ENCODE assay signal across 10 cellular contexts in the genomic region with DNA sequence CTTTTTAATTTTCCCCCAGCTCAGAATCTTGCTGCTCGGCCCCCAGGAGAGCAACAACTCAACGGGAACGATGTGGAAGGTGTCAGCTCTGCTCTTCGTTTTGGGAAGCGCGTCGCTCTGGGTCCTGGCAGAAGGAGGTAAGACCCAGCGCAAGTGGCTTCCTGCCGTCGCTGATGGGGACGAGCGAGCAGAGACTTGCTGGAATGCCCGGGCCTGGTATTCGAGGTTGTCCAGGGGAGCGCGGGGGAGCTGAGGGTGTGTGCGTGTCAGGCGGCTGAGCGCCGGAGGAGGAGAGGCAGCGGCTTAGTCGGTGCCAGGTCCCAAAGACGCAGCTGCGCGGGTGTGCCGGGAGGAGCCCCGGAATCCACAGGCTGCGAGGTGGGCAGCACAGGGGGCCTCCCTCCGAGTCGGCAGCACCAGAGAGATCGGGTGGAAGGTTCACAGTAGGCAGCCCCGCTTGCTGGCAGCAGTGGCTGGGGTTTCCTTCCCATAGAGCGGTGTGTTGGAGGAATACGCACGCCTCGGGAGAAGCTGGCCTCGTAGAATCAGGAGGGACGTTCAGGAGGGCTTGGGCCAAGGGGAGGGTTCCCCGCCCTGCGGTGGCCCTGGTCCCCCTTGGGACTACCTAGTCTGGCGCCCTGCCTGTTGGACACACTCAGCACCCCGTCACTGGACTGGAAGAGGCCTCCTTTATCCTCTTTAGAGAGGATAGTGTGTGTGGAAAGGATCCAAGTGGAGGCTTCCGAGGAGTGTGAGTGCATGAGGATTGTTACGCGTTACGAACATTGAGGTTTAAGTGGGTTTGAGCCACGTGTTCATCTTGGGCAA. TPM values are rescaled to one million over a fixed set of nuclear protein-coding genes. Genes with fewer than 3 reads are reported as not detected.
DNase-seq lines count a peak whose midpoint lies in the region; ATAC-seq and TF ChIP-seq lines count a peak whose summit lies in the region.
"Had no signal": no experiment of that assay in that cellular context is flagged by ENCODE, and none has a peak within 500 bp of the region (broad histone marks: within the 10 kb centered on the region; RNA-seq: fewer than 3 reads in every experiment).

No MANE protein-coding gene starts in this region.

- no peak for TF ChIP-seq CTCF in ascending aorta (IDR thresholded peaks at IDR 0.05)
- TF ChIP-seq CTCF in hepatocyte (IDR thresholded peaks at IDR 0.05; ENCODE audit: poor library complexity): no peak
- no peak for TF ChIP-seq CTCF in prostate gland (IDR thresholded peaks at IDR 0.05)

- H3K4me1 ChIP-seq in ascending aorta (no peaks in the 10 kb centered on the region), hepatocyte (ENCODE audit: insufficient read depth) (peaks cover 3% of the 10 kb centered on the region), prostate gland (replicated peaks) (no peaks in the 10 kb centered on the region)

- no peaks in the 10 kb centered on the region for H3K9me2 ChIP-seq in hepatocyte (replicated peaks; ENCODE audit: insufficient read depth)

- H3K4me3 ChIP-seq in ascending aorta (peak overlapping the region; percentile 31 to 55), hepatocyte (peak overlapping the region; percentile 53), prostate gland (peak overlapping the region; percentile 35 to 36)

- WGBS in hepatocyte (ENCODE audit: low lambda C conversion rate, missing lambda C conversion rate): 12% methylated on average over 47 of the region's 47 CpGs
- WGBS in prostate gland: 7% methylated on average over 45 of the region's 47 CpGs

- H3K36me3 ChIP-seq in ascending aorta: no peaks in the 10 kb centered on the region
- H3K36me3 ChIP-seq in hepatocyte (replicated peaks; ENCODE audit: insufficient read depth, low read depth): no peaks in the 10 kb centered on the region
- H3K36me3 ChIP-seq in prostate gland: no peaks in the 10 kb centered on the region

- intact Hi-C loops in ascending aorta (cut with DNase I): no loop called here
- intact Hi-C loops in prostate gland (cut with DNase I): loop anchor here (5.0 kb wide), 2 partner anchors 33 to 42 kb away; no protein-coding TSS in a partner anchor

- H3K27ac ChIP-seq in ascending aorta (peak overlapping the region in 1 of 2 donors; percentile 57), hepatocyte (peak overlapping the region; percentile 90), prostate gland (peak overlapping the region; percentile 79 to 88)

- ATAC-seq in GM19328 (IDR thresholded peaks at IDR 0.05; ENCODE audit: unreplicated experiment): no peak

- H2AFZ ChIP-seq in hepatocyte: peak overlapping the region; percentile 40

- H3K4me2 ChIP-seq in hepatocyte: peak overlapping the region; percentile 80

- DNase-seq in ELF-1 (ENCODE audit: low read depth, low spot score): peak; percentile 79
- no peak for DNase-seq in ascending aorta (ENCODE audit: low spot score in 2 of 2)
- DNase-seq in hepatocyte (ENCODE audit: low spot score): peak; percentile 56
- peak; percentile 59 for DNase-seq in prostate gland (ENCODE audit: low spot score)
- no peak for DNase-seq in activated gamma-delta T cell (lab: John Stamatoyannopoulos, UW)
- DNase-seq in stimulated activated CD4-positive, alpha-beta T cell treated with anti-CD3 and anti-CD28 coated beads, Interleukin-1b, Interleukin-23, amount 100 ng/mL, for 48 hours: no peak
- no peak for DNase-seq in NCI-H1694 (lab: John Stamatoyannopoulos, UW)
- DNase-seq: NCI-H526 treated with DMSO at 0.1 percent for 48 hours had no signal

- H3K9me3 ChIP-seq in ascending aorta (no peaks in the 10 kb centered on the region), hepatocyte (ENCODE audit: low read depth) (no peaks in the 10 kb centered on the region), prostate gland (no peaks in the 10 kb centered on the region)

- H3K27me3 ChIP-seq in ascending aorta: no peaks in the 10 kb centered on the region
- no peaks in the 10 kb centered on the region for H3K27me3 ChIP-seq in hepatocyte
- H3K27me3 ChIP-seq in prostate gland (replicated peaks; ENCODE audit: insufficient read depth): peaks cover 13% of the 10 kb centered on the region

- TF ChIP-seq POLR2A in prostate gland (IDR thresholded peaks at IDR 0.05): peak; percentile 14

- H3K79me2 ChIP-seq in hepatocyte: peaks cover 48% of the 10 kb centered on the region

- H4K20me1 ChIP-seq in hepatocyte (ENCODE audit: insufficient read depth, poor library complexity, severe bottlenecking): no peaks in the 10 kb centered on the region

RNA-seq across cellular contexts. Expression of a gene that starts 0.5 kb away (rescaled TPM):
- total RNA-seq in ascending aorta (8.5 TPM), hepatocyte (305 and 332 TPM in 2 replicates), prostate gland (10 to 100 TPM; 11.4 to 19.5 TPM)
- 478 and 508 TPM in 2 replicates for polyA plus RNA-seq in hepatocyte
- total RNA-seq: pulmonary artery endothelial cell had no signal

Comparison
In these comparisons a context has a peak if more than half of its experiments do, and no peak if none do; other contexts are left out.
1. DNase-seq: peak in ELF-1 (single experiment), hepatocyte (single experiment) and prostate gland (single experiment); none in ascending aorta (0 of 2), activated gamma-delta T cell (single experiment), stimulated activated CD4-positive, alpha-beta T cell treated with anti-CD3 and anti-CD28 coated beads, Interleukin-1b, Interleukin-23, amount 100 ng/mL, for 48 hours (single experiment) and NCI-H1694 (single experiment).
2. RNA of a gene that starts 0.5 kb away (total RNA-seq): 305 to 332 TPM in hepatocyte; 11.4 to 19.5 TPM in prostate gland and 8.5 TPM in ascending aorta (single experiment); every median in the first group is over 10 times any median in the second.
3. Peak in every context shown above with its lines, with median percentiles within 50 percentile points of each other: H3K4me3 ChIP-seq.